Comparison of ENCODE assay signal across 1 cellular context in genomic region chr3:184133840-184134745, GRCh38.
TF ChIP-seq lines count a peak whose summit lies in the region.

No MANE protein-coding gene starts in this region.

TF ChIP-seq in A549, 52 proteins besides CTCF, POLR2A, EP300 and RAD21:
- TF ChIP-seq ELK1 (IDR thresholded peaks at IDR 0.05; ENCODE audit: low read depth, low read length) (no peak), BHLHE40 (IDR thresholded peaks at IDR 0.05; ENCODE audit: low read depth, low read length) (peak; percentile 34; the same call in 1 of the 2 replicates), E2F6 (IDR thresholded peaks at IDR 0.05; ENCODE audit: borderline replicate concordance, low read depth) (peak; percentile 97), RARB (CRISPR knock-in tag; IDR thresholded peaks at IDR 0.05) (no peak), CHD2 (IDR thresholded peaks at IDR 0.05; ENCODE audit: low read length, partially characterized antibody) (no peak), MYC (IDR thresholded peaks at IDR 0.05; ENCODE audit: borderline replicate concordance, low read length) (peak; percentile 31; the same call in 1 of the 2 replicates), CEBPB (IDR thresholded peaks at IDR 0.05) (no peak), CHD4 (IDR thresholded peaks at IDR 0.05; ENCODE audit: borderline replicate concordance) (no peak), RNF2 (IDR thresholded peaks at IDR 0.05; ENCODE audit: borderline replicate concordance, low read depth) (no peak), MAX (IDR thresholded peaks at IDR 0.05) (peak; percentile 99), RFX5 (IDR thresholded peaks at IDR 0.05) (no peak), JUN (IDR thresholded peaks at IDR 0.05) (0 out of 5 replicates have a peak, but pooled peaks of 1 of the 2 experiments have one; percentile 26), TFCP2L1 (CRISPR knock-in tag; IDR thresholded peaks at IDR 0.05) (no peak)
